ENCODE assay signal across 9 cellular contexts in the genomic region with DNA sequence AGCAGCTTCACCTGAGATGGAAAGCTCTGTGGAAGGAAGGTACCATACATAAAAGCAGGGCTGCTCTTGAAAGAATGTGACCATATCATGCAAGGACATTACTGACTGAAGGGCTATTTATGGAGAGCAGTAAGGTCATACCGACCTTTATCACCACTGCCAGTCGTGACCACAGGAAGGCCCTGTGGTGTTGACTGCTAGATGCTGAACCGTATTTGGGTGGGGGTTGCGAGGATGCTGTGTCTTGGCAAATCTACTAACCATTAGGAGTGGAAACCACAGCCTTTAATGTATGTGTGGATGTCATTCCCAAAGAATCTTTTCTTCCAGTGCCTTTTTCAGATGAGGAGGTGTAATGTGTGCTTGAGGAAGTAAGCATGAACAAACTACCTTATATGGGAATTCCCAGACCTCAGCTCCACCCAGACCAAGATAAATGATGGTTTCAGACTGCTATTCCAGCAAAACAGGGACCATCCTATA.
A peak's percentile ranks its signal among the peaks of the same experiment; 100 is the strongest.
DNase-seq lines count a peak whose midpoint lies in the region; ATAC-seq and TF ChIP-seq lines count a peak whose summit lies in the region.
"Had no signal": no experiment of that assay in that cellular context is flagged by ENCODE, and none has a peak within 500 bp of the region (broad histone marks: within the 10 kb centered on the region; RNA-seq: fewer than 3 reads in every experiment).

No MANE protein-coding gene starts in this region.

- ATAC-seq in HG03196 (IDR thresholded peaks at IDR 0.05; ENCODE audit: unreplicated experiment): peak; percentile 59

- no peaks in the 10 kb centered on the region for H3K9me3 ChIP-seq in skeletal muscle satellite cell (replicated peaks; ENCODE audit: low read length)
- no peaks in the 10 kb centered on the region for H3K9me3 ChIP-seq in testis

- H3K27me3 ChIP-seq in skeletal muscle satellite cell (ENCODE audit: control insufficient read depth, insufficient read depth, low read length) (no peaks in the 10 kb centered on the region), testis (no peaks in the 10 kb centered on the region)

- peak; percentile 66 for DNase-seq in NK-92 treated with Interleukin-12 subunit alpha and Interleukin-12 subunit beta, amount 100 ng/mL, for 24 hours (lab: John Stamatoyannopoulos, UW)
- DNase-seq in NK-92 (lab: John Stamatoyannopoulos, UW; ENCODE audit: unreplicated experiment) (no peak), SW 1271 (lab: John Stamatoyannopoulos, UW) (peak; percentile 61 to 84), fibroblast of the aortic adventitia (ENCODE audit: low read depth) (peak; percentile 77), SIG-M5 (lab: John Stamatoyannopoulos, UW) (no peak), testis (no peak)

- H3K36me3 ChIP-seq in skeletal muscle satellite cell (ENCODE audit: insufficient read depth, low read length): no peaks in the 10 kb centered on the region
- no peaks in the 10 kb centered on the region for H3K36me3 ChIP-seq in testis (ENCODE audit: low read depth, missing control alignments)

- H3K4me1 ChIP-seq in skeletal muscle satellite cell (ENCODE audit: control insufficient read depth, insufficient read depth, low read length) (peaks cover 42% of the 10 kb centered on the region), testis (peaks cover 11% of the 10 kb centered on the region)

- intact Hi-C loops in testis (cut with DNase I; ENCODE audit: low total_unique reads): no loop called here

- WGBS in testis, 2 donors: 49 to 58% methylated on average over 4 of the region's 4 CpGs

- peak overlapping the region; percentile 77 for H3K4me2 ChIP-seq in skeletal muscle satellite cell (ENCODE audit: low read length)

- H3K4me3 ChIP-seq in fibroblast of the aortic adventitia (ENCODE audit: low read depth, low read length) (no peak overlapping the region), skeletal muscle satellite cell (ENCODE audit: low read length) (peak overlapping the region; percentile 47), testis (no peak overlapping the region)

- H3K9ac ChIP-seq in skeletal muscle satellite cell (ENCODE audit: low read depth, low read length): peak overlapping the region; percentile 77

- peak overlapping the region in 1 of 2 donors; percentile 67 for H3K27ac ChIP-seq in testis
- H3K27ac ChIP-seq: 22Rv1 had no signal

- TF ChIP-seq POLR2A in testis (IDR thresholded peaks at IDR 0.05): no peak

- TF ChIP-seq CTCF in fibroblast of the aortic adventitia (IDR thresholded peaks at IDR 0.05; ENCODE audit: insufficient read depth, low read length): no peak
- TF ChIP-seq CTCF in testis (IDR thresholded peaks at IDR 0.05): no peak

Comparison
In these comparisons a context has a peak if more than half of its experiments do, and no peak if none do; other contexts are left out.
1. DNase-seq: peak in NK-92 treated with Interleukin-12 subunit alpha and Interleukin-12 subunit beta, amount 100 ng/mL, for 24 hours (single experiment), SW 1271 (2 of 2) and fibroblast of the aortic adventitia (single experiment); none in NK-92 (single experiment), SIG-M5 (single experiment) and testis (single experiment).